In genomic region chr6:26142026-26142425, GRCh38 we compare ENCODE assay signal across 25 cellular contexts. TPM values are rescaled to one million over a fixed set of nuclear protein-coding genes. Genes with fewer than 3 reads are reported as not detected.
DNase-seq lines count a peak whose midpoint lies in the region; ATAC-seq, FAIRE-seq and TF ChIP-seq lines count a peak whose summit lies in the region.
"Had no signal": no experiment of that assay in that cellular context is flagged by ENCODE, and none has a peak within 500 bp of the region (broad histone marks: within the 10 kb centered on the region; RNA-seq: fewer than 3 reads in every experiment).

No MANE protein-coding gene starts in this region.

- H3K27ac Mint-ChIP-seq in Caco-2 (ENCODE audit: unreplicated experiment): no peak overlapping the region
- H3K27ac Mint-ChIP-seq: activated CD4-positive, alpha-beta memory T cell treated with anti-CD3 and anti-CD28 coated beads, Interleukin-2, amount 10 ng/mL, durations not matched to agents 7 days and 5 days; activated naive CD8-positive, alpha-beta T cell treated with anti-CD3 and anti-CD28 coated beads, Interleukin-2, amount 50 U/mL, for 24 hours; memory B cell had no signal

- H3K79me1 ChIP-seq in H1 (ENCODE audit: low read depth, low read length): no peaks in the 10 kb centered on the region

- no peak overlapping the region for H2BK5ac ChIP-seq in H1 (ENCODE audit: low read depth, low read length)

- no peak overlapping the region for H3K4me3 Mint-ChIP-seq in Caco-2 (ENCODE audit: unreplicated experiment)
- H3K4me3 Mint-ChIP-seq: activated CD4-positive, alpha-beta memory T cell treated with anti-CD3 and anti-CD28 coated beads, Interleukin-2, amount 10 ng/mL, durations not matched to agents 7 days and 5 days; activated naive CD8-positive, alpha-beta T cell treated with anti-CD3 and anti-CD28 coated beads, Interleukin-2, amount 50 U/mL, for 24 hours; memory B cell; T-cell had no signal

- no peak for TF ChIP-seq POLR2A in H1 (IDR thresholded peaks at IDR 0.05; ENCODE audit: control extremely low read depth in 1 of 2, low read depth in 2 of 2, low read length in 2 of 2)

- H3K4me3 ChIP-seq in H1 (ENCODE audit: extremely low read depth in 1 of 4, insufficient read depth in 2 of 4, low read depth in 3 of 4, low read length in 4 of 4) (no peak overlapping the region), neuron (ENCODE audit: low read length) (no peak overlapping the region), Caco-2 (ENCODE audit: low read depth, low read length) (no peak overlapping the region)
- H3K4me3 ChIP-seq: A549 had no signal

- H3K36me3 ChIP-seq in H1 (ENCODE audit: control insufficient read depth in 2 of 4, insufficient read depth in 4 of 4, low read length in 3 of 4) (0 out of 8 replicates have a peak, but pooled peaks cover 0 to 3% (median 0%) of the 10 kb centered on the region in 4 experiments), neuron (ENCODE audit: insufficient read depth, low read length) (no peaks in the 10 kb centered on the region), Caco-2 (ENCODE audit: control insufficient read depth, insufficient read depth, low read length) (no peaks in the 10 kb centered on the region)
- H3K36me3 ChIP-seq: BE2C had no signal

- H3K36me3 Mint-ChIP-seq in Caco-2 (ENCODE audit: insufficient read depth, unreplicated experiment): peaks cover 5% of the 10 kb centered on the region

- no peak overlapping the region for H2BK120ac ChIP-seq in H1 (replicated peaks; ENCODE audit: low read depth, low read length)

- no peak for TF ChIP-seq CTCF in H1 (IDR thresholded peaks at IDR 0.05; ENCODE audit: control extremely low read depth in 1 of 3, insufficient read depth in 1 of 3, low read depth in 1 of 3, low read length in 3 of 3)
- TF ChIP-seq CTCF in Caco-2 (IDR thresholded peaks at IDR 0.05; ENCODE audit: insufficient read depth in 1 of 2, low read depth in 1 of 2, low read length in 1 of 2, severe bottlenecking in 1 of 2, unreplicated experiment in 1 of 2): no peak
- TF ChIP-seq CTCF in GM10248 (IDR thresholded peaks at IDR 0.05; ENCODE audit: control extremely low read depth, extremely low read depth, low read depth, missing control alignments): no peak

- POLR2A ChIA-PET in H1 (lab: Charles Lee; ENCODE audit: partially characterized antibody) (interaction anchor here (1.0 to 8.6 kb wide), 12 partner anchors 8 to 115 kb away, joined by 3 to 124 read pairs (median 6); a partner anchor contains a TSS), Caco-2 (lab: Charles Lee) (interaction anchor here (1.2 to 1.5 kb wide), 2 partner anchors 15 to 16 kb away, joined by 3 read pairs; no protein-coding TSS in a partner anchor), GM10248 (lab: Yijun Ruan, JAX) (interaction anchor here (1.7 to 2.1 kb wide), 3 partner anchors 14 to 18 kb away, joined by 5 to 15 read pairs (median 8); a partner anchor contains a TSS)

- no peaks in the 10 kb centered on the region for H3K23me2 ChIP-seq in H1 (ENCODE audit: low read depth, low read length)

- DNase-seq in left ventricle myocardium superior (no peak), Right ventricle myocardium inferior (ENCODE audit: missing footprints) (no peak), H1 (ENCODE audit: low read depth in 1 of 2, low spot score in 2 of 2) (no peak), Caco-2 (no peak), middle frontal gyrus (ENCODE audit: extremely low spot score, low spot score) (no peak), GM10248 (ENCODE audit: extremely low spot score) (no peak)
- DNase-seq: activated CD4-positive, alpha-beta memory T cell treated with anti-CD3 and anti-CD28 coated beads, Interleukin-2, amount 10 ng/mL, durations not matched to agents 7 days and 5 days; activated CD4-positive, CD25-positive, alpha-beta regulatory T cell treated with anti-CD3 and anti-CD28 coated beads, Interleukin-2, amount 50 U/mL, for 72 hours; activated effector memory CD4-positive, alpha-beta T cell treated with Interleukin-2 at 50 U/mL for 16 hours; activated naive CD8-positive, alpha-beta T cell treated with anti-CD3 and anti-CD28 coated beads, Interleukin-2, amount 50 U/mL, for 24 hours; BE2C; kidney; NCI-H1436 treated with DMSO at 0.1 percent for 48 hours; NCI-H2107; NCI-H446; SHP77 treated with DMSO at 0.1 percent for 48 hours; T-cell had no signal

- H2AK5ac ChIP-seq in H1 (ENCODE audit: low read depth, low read length): no peak overlapping the region

- H2BK12ac ChIP-seq in H1 (ENCODE audit: low read depth, low read length): no peak overlapping the region

- no peaks in the 10 kb centered on the region for H3K27me3 ChIP-seq in H1 (replicated peaks in 1 of 4; ENCODE audit: control insufficient read depth in 3 of 4, extremely low read depth in 1 of 4, insufficient read depth in 3 of 4, low read length in 3 of 4)
- no peaks in the 10 kb centered on the region for H3K27me3 ChIP-seq in neuron (ENCODE audit: insufficient read depth, low read length)
- H3K27me3 ChIP-seq in Caco-2 (replicated peaks; ENCODE audit: control insufficient read depth, insufficient read depth, low read length): no peaks in the 10 kb centered on the region
- H3K27me3 ChIP-seq: BE2C had no signal

- CTCF ChIA-PET in H1 (lab: Charles Lee; ENCODE audit: partially characterized antibody): interaction anchor here (1.4 kb wide), 1 partner anchor 18 kb away, joined by 3 read pairs; a partner anchor contains a TSS
- CTCF ChIA-PET in Caco-2 (lab: Charles Lee): no interaction called here
- CTCF ChIA-PET in GM10248 (lab: Yijun Ruan, JAX): interaction anchor here (0.6 to 1.3 kb wide), 4 partner anchors 8 to 11 kb away, joined by 3 to 5 read pairs (median 4); no protein-coding TSS in a partner anchor

- H4K5ac ChIP-seq in H1 (ENCODE audit: insufficient read length, low read depth, low read length): no peak overlapping the region

- no peak for TF ChIP-seq RAD21 in H1 (IDR thresholded peaks at IDR 0.05 in 1 of 2, conservative IDR thresholded peaks at IDR 0.05 in 1 of 2; ENCODE audit: low read depth in 2 of 2, low read length in 2 of 2)

- H2BK20ac ChIP-seq in H1 (ENCODE audit: low read length): no peak overlapping the region

- BruUV-seq in Caco-2 (replicated peaks; lab: Mats Ljungman, UMichigan): no TSS peak

- no peaks in the 10 kb centered on the region for H3K79me2 ChIP-seq in H1 (ENCODE audit: control insufficient read depth in 1 of 2, insufficient read depth in 2 of 2, low read length in 2 of 2)

- H3K9me3 ChIP-seq in H1 (ENCODE audit: insufficient read depth in 2 of 2, low read depth in 1 of 2, low read length in 1 of 2) (no peaks in the 10 kb centered on the region), neuron (ENCODE audit: low read length) (no peaks in the 10 kb centered on the region), Caco-2 (no peaks in the 10 kb centered on the region)
- H3K9me3 ChIP-seq: A549, BE2C had no signal

- H2BK15ac ChIP-seq in H1 (ENCODE audit: low read length): no peak overlapping the region

- no peak overlapping the region for H3K4me2 ChIP-seq in H1 (ENCODE audit: insufficient read depth in 1 of 2, low read depth in 2 of 2, low read length in 2 of 2)
- H3K4me2 ChIP-seq: A549, KMS-11 had no signal

- 92% methylated on average over 2 of the region's 2 CpGs; no CpG with 5 or more reads in 1 of the 2 experiments for WGBS in H1 (ENCODE audit: extremely low coverage in 1 of 2, insufficient coverage in 1 of 2, insufficient read length in 1 of 2, insufficient replicate concordance in 2 of 2, low coverage in 1 of 2, low lambda C conversion rate in 2 of 2, missing lambda C conversion rate in 1 of 2), 2 experiments

- no peak overlapping the region for H4K8ac ChIP-seq in H1 (ENCODE audit: extremely low read depth, insufficient read depth, low read length)

- H3K27me3 Mint-ChIP-seq in Caco-2 (ENCODE audit: insufficient read depth, unreplicated experiment): no peaks in the 10 kb centered on the region
- H3K27me3 Mint-ChIP-seq: activated CD4-positive, alpha-beta memory T cell treated with anti-CD3 and anti-CD28 coated beads, Interleukin-2, amount 10 ng/mL, durations not matched to agents 7 days and 5 days; activated naive CD8-positive, alpha-beta T cell treated with anti-CD3 and anti-CD28 coated beads, Interleukin-2, amount 50 U/mL, for 24 hours; memory B cell; T-cell had no signal

- H2AFZ ChIP-seq in H1 (ENCODE audit: low read length): peak overlapping the region; percentile 46; the same call in 1 of the 2 replicates
- H2AFZ ChIP-seq in neuron (ENCODE audit: low read depth, low read length): peak overlapping the region; percentile 1

- no peak for TF ChIP-seq EP300 in H1 (IDR thresholded peaks at IDR 0.05; ENCODE audit: borderline replicate concordance in 1 of 2, low read depth in 2 of 2, low read length in 2 of 2)

- ATAC-seq in left ventricle myocardium superior: peak; percentile 12
- ATAC-seq in Right ventricle myocardium inferior: no peak
- ATAC-seq in HG03108 (IDR thresholded peaks at IDR 0.05; ENCODE audit: unreplicated experiment): no peak
- ATAC-seq: activated naive CD8-positive, alpha-beta T cell treated with anti-CD3 and anti-CD28 coated beads, Interleukin-2, amount 50 U/mL, for 24 hours; T-cell had no signal

- FAIRE-seq in H1 (lab: Jason Lieb, UNC): no peak
- FAIRE-seq: A549, endometrium, G401.6, GM18507, kidney had no signal

- H3K27ac ChIP-seq in H1 (ENCODE audit: low read depth, low read length): no peak overlapping the region
- H3K27ac ChIP-seq: A549, KMS-11 had no signal

- no peaks in the 10 kb centered on the region for H4K20me1 ChIP-seq in H1 (replicated peaks in 1 of 2; ENCODE audit: control insufficient read depth in 1 of 2, insufficient read depth in 2 of 2, low read length in 2 of 2)

- no peak overlapping the region for H3K56ac ChIP-seq in H1 (replicated peaks; ENCODE audit: insufficient read length, low read depth, low read length)

- H3K18ac ChIP-seq in H1 (ENCODE audit: extremely low read depth, low read length): no peak overlapping the region

- no peak overlapping the region for H3K14ac ChIP-seq in H1 (ENCODE audit: insufficient read length)

- H3K9me3 Mint-ChIP-seq in Caco-2 (ENCODE audit: unreplicated experiment): no peaks in the 10 kb centered on the region
- H3K9me3 Mint-ChIP-seq: activated CD4-positive, alpha-beta memory T cell treated with anti-CD3 and anti-CD28 coated beads, Interleukin-2, amount 10 ng/mL, durations not matched to agents 7 days and 5 days; activated naive CD8-positive, alpha-beta T cell treated with anti-CD3 and anti-CD28 coated beads, Interleukin-2, amount 50 U/mL, for 24 hours; memory B cell; T-cell had no signal

- H3K9ac ChIP-seq in H1 (replicated peaks in 1 of 4; ENCODE audit: extremely low read depth in 1 of 4, low read depth in 3 of 4, low read length in 3 of 4): no peak overlapping the region
- H3K9ac ChIP-seq: KMS-11 had no signal

- H3K23ac ChIP-seq in H1 (ENCODE audit: insufficient read length): no peak overlapping the region

- peaks cover 6% of the 10 kb centered on the region for H3K4me1 Mint-ChIP-seq in Caco-2 (ENCODE audit: low read depth, unreplicated experiment)
- H3K4me1 Mint-ChIP-seq: activated naive CD8-positive, alpha-beta T cell treated with anti-CD3 and anti-CD28 coated beads, Interleukin-2, amount 50 U/mL, for 24 hours had no signal

- H4K91ac ChIP-seq in H1 (replicated peaks; ENCODE audit: insufficient read length, low read length): no peak overlapping the region

- no peak overlapping the region for H3K4ac ChIP-seq in H1 (replicated peaks; ENCODE audit: insufficient read length, low read depth, low read length)

- H3K4me1 ChIP-seq in H1 (replicated peaks in 1 of 4; ENCODE audit: control insufficient read depth in 3 of 4, insufficient read depth in 4 of 4, low read length in 3 of 4) (no peaks in the 10 kb centered on the region), neuron (ENCODE audit: insufficient read depth, low read length) (peaks cover 24% of the 10 kb centered on the region), Caco-2 (no peaks in the 10 kb centered on the region)
- H3K4me1 ChIP-seq: A549, BE2C had no signal

- intact Hi-C loops in left ventricle myocardium superior (cut with micrococcal nuclease) (no loop called here), Right ventricle myocardium inferior (cut with DNase I) (no loop called here), Caco-2 (cut with micrococcal nuclease; ENCODE audit: unreplicated experiment) (no loop called here)

RNA-seq across cellular contexts. Expression of gene HFE, which starts 54.8 kb away (rescaled TPM):
- total RNA-seq in left ventricle myocardium superior (4.5 TPM), Right ventricle myocardium inferior (5.3 TPM), Caco-2 (2022) (5.7 and 7.4 TPM in 2 replicates)
- total RNA-seq in H1 (2021; fragmentation: NEBNext Ultra II Directional; extraction: Animal tissue kit (Norgen Biotek cat#: 25700)): 1.6 and 2.0 TPM in 2 replicates
- polyA plus RNA-seq in H1 (2011; rRNA removed): 0.80 and 1.6 TPM in 2 replicates
- polyA plus RNA-seq in H1 (2011; cell fraction: cytosol; rRNA removed): 2.0 TPM
- 2.1 TPM for polyA plus RNA-seq in H1 (2011; cell fraction: nucleus; rRNA removed)
- 1.9 to 3.3 TPM (median 2.0 TPM) in 4 replicates for polyA plus RNA-seq in H1 (2012, experiment 1 of 2)
- polyA plus RNA-seq in H1 (2012, experiment 2 of 2): 0.33 TPM
- 0.95 TPM for polyA plus RNA-seq in H1 (2013, experiment 1 of 2)
- polyA plus RNA-seq in H1 (2013, experiment 2 of 2): 1.4 TPM
- 3.2 and 3.4 TPM in 2 replicates for polyA minus RNA-seq in H1 (2011; rRNA and poly(A)+ RNA removed)
- polyA minus RNA-seq in H1 (2011; cell fraction: cytosol; rRNA and poly(A)+ RNA removed): 1.5 TPM
- 3.6 TPM for polyA minus RNA-seq in H1 (2011; cell fraction: nucleus; rRNA and poly(A)+ RNA removed)
